ENCODE assay signal across 10 cellular contexts in genomic region chr1:77039739-77040138, GRCh38.
DNase-seq lines count a peak whose midpoint lies in the region; ATAC-seq and TF ChIP-seq lines count a peak whose summit lies in the region.
"Had no signal": no experiment of that assay in that cellular context is flagged by ENCODE, and none has a peak within 500 bp of the region (broad histone marks: within the 10 kb centered on the region; RNA-seq: fewer than 3 reads in every experiment).

No MANE protein-coding gene starts in this region.

- H3K79me2 ChIP-seq in PC-9 (ENCODE audit: low read depth), result no peaks in the 10 kb centered on the region

- ATAC-seq in omental fat pad (ENCODE audit: low FRiP score), result peak; percentile 96
- ATAC-seq: effector memory CD8-positive, alpha-beta T cell had no signal

- intact Hi-C loops in PC-9 (cut with micrococcal nuclease; ENCODE audit: unreplicated experiment), result loop anchor here (1.0 kb wide), 1 partner anchor 21 kb away; no protein-coding TSS in a partner anchor

- H3K9me2 ChIP-seq in PC-9 (ENCODE audit: insufficient read depth), result no peaks in the 10 kb centered on the region

- H3K4me3 ChIP-seq in PC-9, result no peak overlapping the region
- no peak overlapping the region for H3K4me3 ChIP-seq in epithelial cell of proximal tubule (ENCODE audit: low read depth, low read length)

- peak overlapping the region; percentile 50 for H3K4me2 ChIP-seq in PC-9

- H2AFZ ChIP-seq in PC-9, result peak overlapping the region; percentile 6; the same call in 1 of the 2 replicates

- POLR2A ChIA-PET in PC-9 (lab: Charles Lee; ENCODE audit: unreplicated experiment), result no interaction called here

- peak overlapping the region; percentile 80 for H3K27ac ChIP-seq in PC-9

- H4K20me1 ChIP-seq in PC-9 (ENCODE audit: insufficient read depth), result no peaks in the 10 kb centered on the region

- CTCF ChIA-PET in PC-9 (lab: Charles Lee), result no interaction called here

- H3K36me3 ChIP-seq in PC-9 (ENCODE audit: low read depth), result no peaks in the 10 kb centered on the region

- TF ChIP-seq CTCF in PC-9 (conservative IDR thresholded peaks at IDR 0.05) (no peak), epithelial cell of proximal tubule (conservative IDR thresholded peaks at IDR 0.05; ENCODE audit: low read depth, low read length) (no peak), omental fat pad (IDR thresholded peaks at IDR 0.05) (no peak)

- H3K27me3 ChIP-seq in PC-9 (ENCODE audit: insufficient read depth, low read depth), result no peaks in the 10 kb centered on the region

- peaks cover 17% of the 10 kb centered on the region for H3K4me1 ChIP-seq in PC-9 (replicated peaks; ENCODE audit: insufficient read depth)

- DNase-seq in Ammon's horn (ENCODE audit: low spot score), result peak; percentile 61
- peak; percentile 67 to 97 for DNase-seq in PC-9
- peak; percentile 83 for DNase-seq in epithelial cell of proximal tubule (ENCODE audit: low read depth)
- DNase-seq in omental fat pad (ENCODE audit: low spot score), result peak; percentile 27
- DNase-seq in NCI-H2107 treated with DMSO at 0.1 percent for 48 hours (lab: John Stamatoyannopoulos, UW; ENCODE audit: unreplicated experiment), result no peak
- no peak for DNase-seq in activated gamma-delta T cell (lab: John Stamatoyannopoulos, UW)
- no peak for DNase-seq in SIG-M5 (lab: John Stamatoyannopoulos, UW)
- no peak for DNase-seq in stimulated activated CD4-positive, alpha-beta T cell treated with anti-CD3 and anti-CD28 coated beads, Interleukin-15, amount 100 ng/mL, for 24 hours
- DNase-seq: effector memory CD8-positive, alpha-beta T cell; NCI-H187 treated with DMSO at 0.1 percent for 48 hours had no signal

- H3F3A ChIP-seq in PC-9 (ENCODE audit: insufficient read depth, low read depth), result 0 out of 2 replicates have a peak, but pooled peaks cover 5% of the 10 kb centered on the region

- peaks cover 4% of the 10 kb centered on the region; the same call in 1 of the 2 replicates for H3K9me3 ChIP-seq in PC-9 (ENCODE audit: insufficient read depth, low read depth)

- BruUV-seq in PC-9 (replicated peaks; lab: Mats Ljungman, UMichigan), result no TSS peak

Comparison
In these comparisons a context has a peak if more than half of its experiments do, and no peak if none do; other contexts are left out.
1. DNase-seq: peak in Ammon's horn (single experiment), PC-9 (2 of 2), epithelial cell of proximal tubule (single experiment) and omental fat pad (single experiment); none in NCI-H2107 treated with DMSO at 0.1 percent for 48 hours (single experiment), activated gamma-delta T cell (single experiment), SIG-M5 (single experiment) and stimulated activated CD4-positive, alpha-beta T cell treated with anti-CD3 and anti-CD28 coated beads, Interleukin-15, amount 100 ng/mL, for 24 hours (single experiment).